9 cellular contexts compared by ENCODE assay signal in genomic region chr18:23918395-23919032, GRCh38.
DNase-seq lines count a peak whose midpoint lies in the region; ATAC-seq and TF ChIP-seq lines count a peak whose summit lies in the region.
"Had no signal": no experiment of that assay in that cellular context is flagged by ENCODE, and none has a peak within 500 bp of the region (broad histone marks: within the 10 kb centered on the region; RNA-seq: fewer than 3 reads in every experiment).

No MANE protein-coding gene starts in this region.

- H3K27ac Mint-ChIP-seq in naive thymus-derived CD4-positive, alpha-beta T cell = peak overlapping the region in 3 of 9 donors; percentile 20 to 63 (median 62)
- H3K27ac Mint-ChIP-seq in stimulated activated naive B cell treated with anti-CD40 and anti-IgM and Interleukin-4, amounts not matched to agents 10 μg/mL and 1 μg/mL and 100 μg/mL, for 72 hours = no peak overlapping the region

- H3K9me3 Mint-ChIP-seq in naive thymus-derived CD4-positive, alpha-beta T cell = peaks cover 0 to 3% (median 0%) of the 10 kb centered on the region in 11 donors
- H3K9me3 Mint-ChIP-seq in stimulated activated naive B cell treated with anti-CD40 and anti-IgM and Interleukin-4, amounts not matched to agents 10 μg/mL and 1 μg/mL and 100 μg/mL, for 72 hours = no peaks in the 10 kb centered on the region

- H3K36me3 ChIP-seq in naive thymus-derived CD4-positive, alpha-beta T cell (ENCODE audit: control insufficient read depth in 2 of 3, insufficient read depth in 3 of 3, low read length in 3 of 3) = no peaks in the 10 kb centered on the region

- no peaks in the 10 kb centered on the region for H3K9me3 ChIP-seq in naive thymus-derived CD4-positive, alpha-beta T cell (ENCODE audit: control insufficient read depth in 2 of 3, low read length in 3 of 3)

- DNase-seq in EL (peak; percentile 70), NOMO-1 treated with dmso at 0.1 percent for 144 hours (lab: John Stamatoyannopoulos, UW; ENCODE audit: unreplicated experiment) (peak; percentile 12), erythroblast (lab: John Stamatoyannopoulos, UW) (peak; percentile 58 to 80)
- DNase-seq in activated CD8-positive, alpha-beta memory T cell treated with anti-CD3 and anti-CD28 coated beads, Interleukin-2, amount 50 U/mL, for 4 hours = peak; percentile 85
- peak; percentile 47 to 74 (median 61) for DNase-seq in naive thymus-derived CD4-positive, alpha-beta T cell
- peak; percentile 46 for DNase-seq in stimulated activated naive B cell treated with anti-CD40 and anti-IgM and Interleukin-4, amounts not matched to agents 10 μg/mL and 1 μg/mL and 100 μg/mL, for 72 hours

- H3K27ac ChIP-seq in naive thymus-derived CD4-positive, alpha-beta T cell (ENCODE audit: low read depth, low read length) = no peak overlapping the region
- H3K27ac ChIP-seq: epithelial cell of prostate had no signal

- CTCF ChIA-PET in naive thymus-derived CD4-positive, alpha-beta T cell (lab: Charles Lee) = interaction anchor here (0.5 to 1.8 kb wide), 22 partner anchors 8 to 469 kb away, joined by 3 to 15 read pairs (median 4); no protein-coding TSS in a partner anchor

- ATAC-seq in HG03565 (IDR thresholded peaks at IDR 0.05; ENCODE audit: unreplicated experiment) (peak; percentile 57), HG03521 (IDR thresholded peaks at IDR 0.05; ENCODE audit: unreplicated experiment) (no peak)
- peak; percentile 87 for ATAC-seq in naive thymus-derived CD4-positive, alpha-beta T cell
- ATAC-seq in stimulated activated naive B cell treated with anti-CD40 and anti-IgM and Interleukin-4, amounts not matched to agents 10 μg/mL and 1 μg/mL and 100 μg/mL, for 72 hours (replicated peaks) = peak; percentile 77 to 83

- POLR2A ChIA-PET in naive thymus-derived CD4-positive, alpha-beta T cell (lab: Charles Lee) = interaction anchor here (1.1 kb wide), 1 partner anchor 9 kb away, joined by 3 read pairs; no protein-coding TSS in a partner anchor

- H3K36me3 Mint-ChIP-seq in naive thymus-derived CD4-positive, alpha-beta T cell = peaks cover 0 to 3% (median 0%) of the 10 kb centered on the region in 5 donors
- H3K36me3 Mint-ChIP-seq in stimulated activated naive B cell treated with anti-CD40 and anti-IgM and Interleukin-4, amounts not matched to agents 10 μg/mL and 1 μg/mL and 100 μg/mL, for 72 hours = no peaks in the 10 kb centered on the region

- H3K4me1 Mint-ChIP-seq in naive thymus-derived CD4-positive, alpha-beta T cell = peaks cover 10 to 31% (median 25%) of the 10 kb centered on the region in 7 donors
- H3K4me1 Mint-ChIP-seq in stimulated activated naive B cell treated with anti-CD40 and anti-IgM and Interleukin-4, amounts not matched to agents 10 μg/mL and 1 μg/mL and 100 μg/mL, for 72 hours = peaks cover 9 to 11% of the 10 kb centered on the region in 2 donors

- H3K4me3 Mint-ChIP-seq in naive thymus-derived CD4-positive, alpha-beta T cell = no peak overlapping the region
- H3K4me3 Mint-ChIP-seq in stimulated activated naive B cell treated with anti-CD40 and anti-IgM and Interleukin-4, amounts not matched to agents 10 μg/mL and 1 μg/mL and 100 μg/mL, for 72 hours = no peak overlapping the region

- peaks cover 0 to 27% (median 5%) of the 10 kb centered on the region in 5 donors for H3K27me3 Mint-ChIP-seq in naive thymus-derived CD4-positive, alpha-beta T cell
- H3K27me3 Mint-ChIP-seq in stimulated activated naive B cell treated with anti-CD40 and anti-IgM and Interleukin-4, amounts not matched to agents 10 μg/mL and 1 μg/mL and 100 μg/mL, for 72 hours = peaks cover 4 to 10% of the 10 kb centered on the region in 2 donors

- peaks cover 8 to 15% of the 10 kb centered on the region in 2 donors for H3K4me1 ChIP-seq in naive thymus-derived CD4-positive, alpha-beta T cell (ENCODE audit: control insufficient read depth in 2 of 2, insufficient read depth in 2 of 2, low read length in 2 of 2)

- intact Hi-C loops in naive thymus-derived CD4-positive, alpha-beta T cell (cut with micrococcal nuclease) = loop anchor here (1.0 to 5.0 kb wide), 11 partner anchors 48 to 419 kb away; no protein-coding TSS in a partner anchor

- H3K4me3 ChIP-seq in naive thymus-derived CD4-positive, alpha-beta T cell (ENCODE audit: low read length) = no peak overlapping the region

- no peaks in the 10 kb centered on the region for H3K27me3 ChIP-seq in naive thymus-derived CD4-positive, alpha-beta T cell (ENCODE audit: control insufficient read depth in 2 of 2, insufficient read depth in 2 of 2, low read length in 2 of 2)

- no peak for TF ChIP-seq POLR2A in erythroblast (IDR thresholded peaks at IDR 0.05; ENCODE audit: low read length)

Comparison
In these comparisons a context has a peak if more than half of its experiments do, and no peak if none do; other contexts are left out.
1. DNase-seq: peak in every context shown above with its lines; median percentile 85 in activated CD8-positive, alpha-beta memory T cell treated with anti-CD3 and anti-CD28 coated beads, Interleukin-2, amount 50 U/mL, for 4 hours; 70 in EL; 69 in erythroblast; 61 in naive thymus-derived CD4-positive, alpha-beta T cell; 46 in stimulated activated naive B cell treated with anti-CD40 and anti-IgM and Interleukin-4, amounts not matched to agents 10 μg/mL and 1 μg/mL and 100 μg/mL, for 72 hours; 12 in NOMO-1 treated with dmso at 0.1 percent for 144 hours.